Comparison of ENCODE assay signal across 20 cellular contexts in the genomic region with DNA sequence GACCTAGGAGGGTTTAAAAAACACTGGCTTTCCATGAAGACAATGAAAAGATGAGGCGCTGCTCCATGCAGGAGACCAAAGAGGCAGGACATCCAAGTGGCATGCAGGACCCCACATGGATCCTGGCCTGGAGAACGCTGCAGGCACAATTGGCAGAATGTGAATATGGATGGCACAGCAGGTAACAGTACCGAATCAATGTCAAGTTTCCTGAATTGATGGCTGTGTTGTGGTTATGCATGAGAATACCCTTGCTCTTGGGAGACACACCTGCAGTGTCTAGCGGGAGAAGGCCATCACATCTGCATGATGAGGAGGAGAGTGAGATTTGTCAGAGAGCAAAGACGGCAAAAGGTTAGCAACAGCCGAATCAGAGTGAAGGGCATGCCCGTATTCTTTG.
DNase-seq lines count a peak whose midpoint lies in the region; ATAC-seq and TF ChIP-seq lines count a peak whose summit lies in the region.
"Had no signal": no experiment of that assay in that cellular context is flagged by ENCODE, and none has a peak within 500 bp of the region (broad histone marks: within the 10 kb centered on the region; RNA-seq: fewer than 3 reads in every experiment).

No MANE protein-coding gene starts in this region.

- H3K9ac ChIP-seq in BLaER1 treated with 17β-estradiol and CSF1 and Interleukin-3, amounts not matched to agents 10 nM and 100 nM: no peak overlapping the region
- H3K9ac ChIP-seq in iPS-20b (ENCODE audit: low read depth, low read length): 0 out of 2 replicates have a peak overlapping the region, but pooled peaks have one; percentile 6

- no peaks in the 10 kb centered on the region for H3K27me3 ChIP-seq in BLaER1 treated with 17β-estradiol and CSF1 and Interleukin-3, amounts not matched to agents 10 nM and 100 nM
- H3K27me3 ChIP-seq in DOHH2 (ENCODE audit: control insufficient read depth, low read length) (no peaks in the 10 kb centered on the region), iPS-20b (ENCODE audit: insufficient read depth, low read length) (no peaks in the 10 kb centered on the region), right lobe of liver (no peaks in the 10 kb centered on the region)
- H3K27me3 ChIP-seq: brain microvascular endothelial cell, neutrophil had no signal

- H4K20me1 ChIP-seq in BLaER1 treated with 17β-estradiol and CSF1 and Interleukin-3, amounts not matched to agents 10 nM and 100 nM: peaks cover 0 to 5% (median 0%) of the 10 kb centered on the region in 11 experiments; a peak in 1 of 22 replicates
- H4K20me1 ChIP-seq in DOHH2 (ENCODE audit: control insufficient read depth, insufficient read depth, low read depth, low read length): no peaks in the 10 kb centered on the region
- H4K20me1 ChIP-seq in OCI-LY7 (ENCODE audit: insufficient read depth, low read length): no peaks in the 10 kb centered on the region

- CTCF ChIA-PET in OCI-LY7 (lab: Charles Lee; ENCODE audit: unreplicated experiment): no interaction called here

- no peaks in the 10 kb centered on the region for H3K79me2 ChIP-seq in DOHH2 (ENCODE audit: control insufficient read depth, low read length)
- H3K79me2 ChIP-seq in OCI-LY7 (ENCODE audit: insufficient read depth, low read depth, low read length): no peaks in the 10 kb centered on the region

- POLR2A ChIA-PET in OCI-LY7 (lab: Charles Lee): interaction anchor here (1.0 kb wide), 1 partner anchor 42 kb away, joined by 3 read pairs; no protein-coding TSS in a partner anchor

- peaks cover 35 to 95% (median 81%) of the 10 kb centered on the region in 10 experiments for H3K4me1 ChIP-seq in BLaER1 treated with 17β-estradiol and CSF1 and Interleukin-3, amounts not matched to agents 10 nM and 100 nM
- peaks cover 43% of the 10 kb centered on the region for H3K4me1 ChIP-seq in DOHH2 (ENCODE audit: control insufficient read depth, low read length)
- peaks cover 98% of the 10 kb centered on the region for H3K4me1 ChIP-seq in OCI-LY7 (ENCODE audit: insufficient read depth, low read length, poor library complexity, severe bottlenecking)
- peaks cover 15% of the 10 kb centered on the region for H3K4me1 ChIP-seq in iPS-20b (ENCODE audit: insufficient read depth, low read length)
- no peaks in the 10 kb centered on the region for H3K4me1 ChIP-seq in right lobe of liver
- H3K4me1 ChIP-seq: left ventricle myocardium inferior had no signal

- H3K27ac ChIP-seq in BLaER1 treated with 17β-estradiol and CSF1 and Interleukin-3, amounts not matched to agents 10 nM and 100 nM: 0 out of 22 replicates have a peak overlapping the region, but pooled peaks of 1 of the 11 experiments have one; percentile 78
- H3K27ac ChIP-seq in DOHH2 (ENCODE audit: low read depth, low read length) (peak overlapping the region; percentile 27), OCI-LY7 (ENCODE audit: low read depth, low read length, poor library complexity, severe bottlenecking) (peak overlapping the region; percentile 97), iPS-20b (ENCODE audit: low read length) (no peak overlapping the region), right lobe of liver (no peak overlapping the region)
- H3K27ac ChIP-seq: brain microvascular endothelial cell, coronary artery, left ventricle myocardium inferior, neutrophil, VCaP had no signal

- no peak for TF ChIP-seq CTCF in DOHH2 (IDR thresholded peaks at IDR 0.05; ENCODE audit: low read depth, low read length, poor library complexity, severe bottlenecking)
- TF ChIP-seq CTCF in OCI-LY7 (conservative IDR thresholded peaks at IDR 0.05; ENCODE audit: low read length): no peak
- TF ChIP-seq CTCF in right lobe of liver (IDR thresholded peaks at IDR 0.05): no peak

- no peaks in the 10 kb centered on the region for H3F3A ChIP-seq in DOHH2 (ENCODE audit: control insufficient read depth, insufficient read depth)

- H3K4me3 ChIP-seq in BLaER1 treated with 17β-estradiol and CSF1 and Interleukin-3, amounts not matched to agents 10 nM and 100 nM: no peak overlapping the region
- peak overlapping the region; percentile 35 for H3K4me3 ChIP-seq in DOHH2 (ENCODE audit: low read length)
- peak overlapping the region; percentile 43 for H3K4me3 ChIP-seq in OCI-LY7 (ENCODE audit: low read depth, low read length, poor library complexity, severe bottlenecking)
- H3K4me3 ChIP-seq in iPS-20b (ENCODE audit: low read length): no peak overlapping the region
- H3K4me3 ChIP-seq in right lobe of liver: no peak overlapping the region
- H3K4me3 ChIP-seq: coronary artery, left ventricle myocardium inferior, mucosa of descending colon, smooth muscle cell had no signal

- intact Hi-C loops in OCI-LY7 (cut with micrococcal nuclease; ENCODE audit: unreplicated experiment) (loop anchor here (1.0 to 10.0 kb wide), 2 partner anchors 38 to 640 kb away; no protein-coding TSS in a partner anchor), right lobe of liver (cut with DNase I) (no loop called here)

- peak overlapping the region in 9 of 11 experiments; percentile 32 to 98 (median 91); a peak in 17 of 22 replicates for H3K4me2 ChIP-seq in BLaER1 treated with 17β-estradiol and CSF1 and Interleukin-3, amounts not matched to agents 10 nM and 100 nM
- H3K4me2 ChIP-seq in DOHH2 (ENCODE audit: low read length) (peak overlapping the region; percentile 56), OCI-LY7 (ENCODE audit: low read length) (peak overlapping the region; percentile 68)
- H3K4me2 ChIP-seq: smooth muscle cell had no signal

- no peaks in the 10 kb centered on the region for H3K9me3 ChIP-seq in BLaER1 treated with 17β-estradiol and CSF1 and Interleukin-3, amounts not matched to agents 10 nM and 100 nM (replicated peaks in 1 of 11)
- H3K9me3 ChIP-seq in DOHH2 (ENCODE audit: control insufficient read depth, insufficient read depth, low read length): no peaks in the 10 kb centered on the region
- H3K9me3 ChIP-seq in OCI-LY7 (ENCODE audit: low read length): no peaks in the 10 kb centered on the region
- H3K9me3 ChIP-seq in iPS-20b (ENCODE audit: insufficient read depth, low read depth, low read length): no peaks in the 10 kb centered on the region
- no peaks in the 10 kb centered on the region for H3K9me3 ChIP-seq in right lobe of liver
- H3K9me3 ChIP-seq: left ventricle myocardium inferior, mucosa of descending colon, neutrophil had no signal

- peaks cover 0 to 31% (median under 1%) of the 10 kb centered on the region in 11 experiments; a peak in 8 of 22 replicates for H3K36me3 ChIP-seq in BLaER1 treated with 17β-estradiol and CSF1 and Interleukin-3, amounts not matched to agents 10 nM and 100 nM
- H3K36me3 ChIP-seq in DOHH2 (ENCODE audit: control insufficient read depth, low read length) (peaks cover 8% of the 10 kb centered on the region), OCI-LY7 (ENCODE audit: insufficient read depth, low read length) (no peaks in the 10 kb centered on the region), iPS-20b (ENCODE audit: insufficient read depth, low read depth, low read length) (no peaks in the 10 kb centered on the region), right lobe of liver (peaks cover 0 to 45% (median 11%) of the 10 kb centered on the region in 4 donors)
- H3K36me3 ChIP-seq: brain microvascular endothelial cell, left ventricle myocardium inferior, neutrophil had no signal

- TF ChIP-seq POLR2A in right lobe of liver (IDR thresholded peaks at IDR 0.05): no peak

- peak overlapping the region; percentile 5; the same call in 1 of the 2 replicates for H2AFZ ChIP-seq in OCI-LY7 (ENCODE audit: low read length)

- ATAC-seq in HG02642 (IDR thresholded peaks at IDR 0.05; ENCODE audit: poor library complexity, unreplicated experiment) (no peak), GM18870 (IDR thresholded peaks at IDR 0.05; ENCODE audit: unreplicated experiment) (no peak), right lobe of liver (no peak)
- ATAC-seq: PC-3 had no signal

- no TSS peak for BruUV-seq in OCI-LY7 (replicated peaks; lab: Mats Ljungman, UMichigan)

- no peaks in the 10 kb centered on the region for H3K9me2 ChIP-seq in DOHH2 (replicated peaks; ENCODE audit: control insufficient read depth, low read length)
- no peaks in the 10 kb centered on the region for H3K9me2 ChIP-seq in OCI-LY7 (ENCODE audit: insufficient read depth, low read length)

- DNase-seq in OCI-LY7 (ENCODE audit: low spot score): peak; percentile 66
- DNase-seq in AML-193 (lab: John Stamatoyannopoulos, UW): no peak
- no peak for DNase-seq in right lobe of liver
- DNase-seq: activated T-cell treated with anti-CD3 and anti-CD28 coated beads, Interleukin-2, amount 50 U/mL, for 48 hours; brain microvascular endothelial cell; EL; left ventricle myocardium inferior; NCI-H69; trophoblast cell had no signal

- WGBS in right lobe of liver (ENCODE audit: insufficient coverage, low coverage, low lambda C conversion rate, missing lambda C conversion rate): 88% methylated on average over 7 of the region's 7 CpGs

Comparison
In these comparisons a context has a peak if more than half of its experiments do, and no peak if none do; other contexts are left out.
1. H3K27ac ChIP-seq: peak in DOHH2 (single experiment) and OCI-LY7 (single experiment); none in iPS-20b (single experiment) and right lobe of liver (0 of 3).
2. H3K4me3 ChIP-seq: peak in DOHH2 (single experiment) and OCI-LY7 (single experiment); none in BLaER1 treated with 17β-estradiol and CSF1 and Interleukin-3, amounts not matched to agents 10 nM and 100 nM (0 of 10), iPS-20b (single experiment) and right lobe of liver (0 of 3).
3. Peak in every context shown above with its lines, with median percentiles within 50 percentile points of each other: H3K4me2 ChIP-seq.